In the genomic region with DNA sequence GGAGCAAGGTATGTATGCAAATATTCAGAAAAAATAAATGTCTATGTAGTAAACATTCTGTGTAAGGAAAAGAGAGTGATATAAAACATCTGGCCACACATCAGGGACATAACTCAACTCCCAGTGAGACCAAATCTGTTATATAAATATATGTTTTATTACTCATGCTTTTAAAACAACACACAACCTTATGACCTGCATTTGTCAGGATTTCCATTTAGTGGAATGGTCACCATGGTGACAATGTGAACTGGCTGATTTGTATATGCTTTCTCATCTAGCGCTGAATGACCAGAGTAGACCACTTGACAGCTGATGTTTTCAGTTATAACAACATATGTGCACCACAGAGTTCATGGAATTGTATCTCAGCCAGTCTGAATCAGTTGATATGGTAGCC, we compare ENCODE assay signal across 17 cellular contexts.
A peak's percentile ranks its signal among the peaks of the same experiment; 100 is the strongest.
DNase-seq lines count a peak whose midpoint lies in the region; ATAC-seq and TF ChIP-seq lines count a peak whose summit lies in the region.
"Had no signal": no experiment of that assay in that cellular context is flagged by ENCODE, and none has a peak within 500 bp of the region (broad histone marks: within the 10 kb centered on the region; RNA-seq: fewer than 3 reads in every experiment).

No MANE protein-coding gene starts in this region.

- H3K9ac ChIP-seq in adipocyte (ENCODE audit: low read length) = no peak overlapping the region

- H3K4me3 Mint-ChIP-seq in nephron progenitor cell = no peak overlapping the region
- no peak overlapping the region for H3K4me3 Mint-ChIP-seq in CD4-positive, alpha-beta T cell
- H3K4me3 Mint-ChIP-seq: activated T-cell treated with anti-CD3 and anti-CD28 coated beads, Interleukin-2, amount 50 U/mL, for 24 hours; effector memory CD8-positive, alpha-beta T cell; memory B cell had no signal

- H3K27me3 Mint-ChIP-seq in nephron progenitor cell (ENCODE audit: low read depth, poor library complexity) = no peaks in the 10 kb centered on the region
- peaks cover 6% of the 10 kb centered on the region for H3K27me3 Mint-ChIP-seq in CD4-positive, alpha-beta T cell
- H3K27me3 Mint-ChIP-seq: activated T-cell treated with anti-CD3 and anti-CD28 coated beads, Interleukin-2, amount 50 U/mL, for 24 hours; effector memory CD8-positive, alpha-beta T cell had no signal

- CTCF ChIA-PET in CD4-positive, alpha-beta T cell (lab: Charles Lee) = no interaction called here

- DNase-seq in NCI-H2227 (lab: John Stamatoyannopoulos, UW; ENCODE audit: unreplicated experiment) (peak; percentile 3), NCI-H2227 treated with DMSO at 0.1 percent for 48 hours (lab: John Stamatoyannopoulos, UW) (no peak), adipocyte (ENCODE audit: low read depth) (peak; percentile 82), fibroblast of peridontal ligament (ENCODE audit: extremely low read depth) (peak; percentile 95), smooth muscle cell of the brain vasculature (ENCODE audit: low read depth, low spot score) (peak; percentile 90), GF-D8 (lab: John Stamatoyannopoulos, UW) (no peak), nephron progenitor cell (no peak)
- no peak for DNase-seq in CD4-positive, alpha-beta T cell
- DNase-seq: 8988T; activated T-cell treated with anti-CD3 and anti-CD28 coated beads, Interleukin-2, amount 50 U/mL, for 24 hours; amygdala; effector memory CD8-positive, alpha-beta T cell; hypothalamus; NCI-H1930; transverse colon had no signal

- intact Hi-C loops in CD4-positive, alpha-beta T cell (cut with DNase I, micrococcal nuclease) = no loop called here

- POLR2A ChIA-PET in CD4-positive, alpha-beta T cell (lab: Charles Lee) = no interaction called here

- TF ChIP-seq CTCF in nephron progenitor cell (IDR thresholded peaks at IDR 0.05) = no peak
- no peak for TF ChIP-seq CTCF in CD4-positive, alpha-beta T cell (IDR thresholded peaks at IDR 0.05)

- no peak overlapping the region for H3K27ac ChIP-seq in CD4-positive, alpha-beta T cell (ENCODE audit: low read depth, low read length)
- H3K27ac ChIP-seq: transverse colon had no signal

- H3K4me3 ChIP-seq in adipocyte (ENCODE audit: low read length) = no peak overlapping the region
- H3K4me3 ChIP-seq: K562, transverse colon had no signal

- no peaks in the 10 kb centered on the region for H3K36me3 Mint-ChIP-seq in nephron progenitor cell (ENCODE audit: low read depth)
- no peaks in the 10 kb centered on the region for H3K36me3 Mint-ChIP-seq in CD4-positive, alpha-beta T cell (ENCODE audit: low read depth)
- H3K36me3 Mint-ChIP-seq: memory B cell had no signal

- H3K27me3 ChIP-seq in adipocyte (replicated peaks; ENCODE audit: control insufficient read depth, insufficient read depth, low read length) = no peaks in the 10 kb centered on the region
- no peaks in the 10 kb centered on the region for H3K27me3 ChIP-seq in CD4-positive, alpha-beta T cell (ENCODE audit: control insufficient read depth, insufficient read depth, low read length)
- H3K27me3 ChIP-seq: transverse colon had no signal

- peaks cover 3% of the 10 kb centered on the region for H3K9me3 ChIP-seq in adipocyte (ENCODE audit: control insufficient read depth, low read length)
- no peaks in the 10 kb centered on the region for H3K9me3 ChIP-seq in CD4-positive, alpha-beta T cell (ENCODE audit: control insufficient read depth, low read length)
- H3K9me3 ChIP-seq: transverse colon had no signal

- no peak for ATAC-seq in CD4-positive, alpha-beta T cell (ENCODE audit: poor library complexity)
- ATAC-seq: effector memory CD8-positive, alpha-beta T cell; K562 had no signal

- peaks cover 4% of the 10 kb centered on the region for H3K4me1 ChIP-seq in adipocyte (ENCODE audit: control insufficient read depth, insufficient read depth, low read length)
- H3K4me1 ChIP-seq: transverse colon had no signal

- no peaks in the 10 kb centered on the region for H3K36me3 ChIP-seq in adipocyte (ENCODE audit: control insufficient read depth, insufficient read depth, low read length, severe bottlenecking)
- H3K36me3 ChIP-seq: transverse colon had no signal

- peaks cover 9% of the 10 kb centered on the region for H3K4me1 Mint-ChIP-seq in nephron progenitor cell
- no peaks in the 10 kb centered on the region for H3K4me1 Mint-ChIP-seq in CD4-positive, alpha-beta T cell (ENCODE audit: low read depth)
- H3K4me1 Mint-ChIP-seq: memory B cell had no signal

- no peak overlapping the region for H3K27ac Mint-ChIP-seq in nephron progenitor cell
- no peak overlapping the region for H3K27ac Mint-ChIP-seq in CD4-positive, alpha-beta T cell
- H3K27ac Mint-ChIP-seq: activated T-cell treated with anti-CD3 and anti-CD28 coated beads, Interleukin-2, amount 50 U/mL, for 24 hours; effector memory CD8-positive, alpha-beta T cell; memory B cell had no signal

- peaks cover 12% of the 10 kb centered on the region for H3K9me3 Mint-ChIP-seq in nephron progenitor cell
- peaks cover 3% of the 10 kb centered on the region for H3K9me3 Mint-ChIP-seq in CD4-positive, alpha-beta T cell
- H3K9me3 Mint-ChIP-seq: activated T-cell treated with anti-CD3 and anti-CD28 coated beads, Interleukin-2, amount 50 U/mL, for 24 hours had no signal

Comparison
In these comparisons a context has a peak if more than half of its experiments do, and no peak if none do; other contexts are left out.
1. DNase-seq: peak in NCI-H2227 (single experiment), adipocyte (single experiment), fibroblast of peridontal ligament (single experiment) and smooth muscle cell of the brain vasculature (single experiment); none in NCI-H2227 treated with DMSO at 0.1 percent for 48 hours (single experiment), GF-D8 (single experiment), nephron progenitor cell (single experiment) and CD4-positive, alpha-beta T cell (0 of 10).